ENCODE assay signal across 23 cellular contexts in genomic region chr4:6889736-6890324, GRCh38. TPM values are rescaled to one million over a fixed set of nuclear protein-coding genes. Genes with fewer than 3 reads are reported as not detected.
DNase-seq lines count a peak whose midpoint lies in the region; ATAC-seq lines count a peak whose summit lies in the region.
"Had no signal": no experiment of that assay in that cellular context is flagged by ENCODE, and none has a peak within 500 bp of the region (broad histone marks: within the 10 kb centered on the region; RNA-seq: fewer than 3 reads in every experiment).

No MANE protein-coding gene starts in this region.

- H4K91ac ChIP-seq in neuronal stem cell (ENCODE audit: low read depth, low read length, poor library complexity) = no peak overlapping the region

- H3K4me1 ChIP-seq in neuronal stem cell (ENCODE audit: control insufficient read depth in 2 of 2, insufficient read depth in 1 of 2, low read depth in 1 of 2, low read length in 2 of 2) = peaks cover 9 to 18% of the 10 kb centered on the region in 2 donors

- WGBS in neuronal stem cell (ENCODE audit: extremely low coverage in 2 of 2, insufficient read length in 2 of 2, insufficient replicate concordance in 1 of 2), 2 donors = no CpG with 5 or more reads among the region's 15 CpGs

- H3K4ac ChIP-seq in neuronal stem cell (ENCODE audit: low read length) = no peak overlapping the region

- no peak overlapping the region for H3K14ac ChIP-seq in neuronal stem cell (ENCODE audit: low read length)

- H3K27ac ChIP-seq in neuronal stem cell (replicated peaks; ENCODE audit: low read length) = no peak overlapping the region
- H3K27ac ChIP-seq: KMS-11, SJSA1 had no signal

- no peaks in the 10 kb centered on the region for H3K27me3 ChIP-seq in neuronal stem cell (ENCODE audit: control insufficient read depth in 3 of 3, insufficient read depth in 3 of 3, low read depth in 1 of 3, low read length in 3 of 3)
- H3K27me3 ChIP-seq: SJSA1 had no signal

- intact Hi-C loops in activated CD4-positive, alpha-beta T cell treated with anti-CD3 and anti-CD28 coated beads, Interleukin-2, amount 10 ng/mL, durations not matched to agents 24 days and 14 days (cut with micrococcal nuclease) = no loop called here
- intact Hi-C loops in dendritic cell treated with granulocyte-macrophage colony-stimulating factor and Interleukin-4, amounts not matched to agents 40 ng/mL and 50 ng/mL, for 4 days (cut with micrococcal nuclease) = loop anchor here (5.0 kb wide), 2 partner anchors 108 to 173 kb away; partner anchors contain the start of genes BLOC1S4 and KIAA0232

- no peak overlapping the region for H2BK120ac ChIP-seq in neuronal stem cell (ENCODE audit: low read depth, low read length)

- no peak for ATAC-seq in stimulated activated naive B cell treated with anti-CD40 and anti-IgM and Interleukin-4, amounts not matched to agents 10 μg/mL and 1 μg/mL and 100 μg/mL, for 72 hours (replicated peaks)
- no peak for ATAC-seq in T-helper 17 cell
- ATAC-seq: GM23338, Right ventricle myocardium inferior had no signal

- H3K23ac ChIP-seq in neuronal stem cell (ENCODE audit: low read depth, low read length, poor library complexity) = no peak overlapping the region

- no peak overlapping the region for H3K4me3 ChIP-seq in neuronal stem cell (ENCODE audit: low read length in 2 of 2)
- H3K4me3 ChIP-seq: GM23338, SJSA1 had no signal

- peaks cover 10% of the 10 kb centered on the region for H3K36me3 Mint-ChIP-seq in activated CD4-positive, alpha-beta T cell treated with anti-CD3 and anti-CD28 coated beads, Interleukin-2, amount 10 ng/mL, durations not matched to agents 7 days and 5 days (ENCODE audit: low read depth)
- H3K36me3 Mint-ChIP-seq in activated CD4-positive, alpha-beta T cell treated with anti-CD3 and anti-CD28 coated beads, Interleukin-2, amount 10 ng/mL, durations not matched to agents 24 days and 14 days (ENCODE audit: low read depth) = peaks cover 8% of the 10 kb centered on the region
- H3K36me3 Mint-ChIP-seq in dendritic cell treated with granulocyte-macrophage colony-stimulating factor and Interleukin-4, amounts not matched to agents 40 ng/mL and 50 ng/mL, for 4 days (ENCODE audit: low read depth) = peaks cover 11% of the 10 kb centered on the region
- H3K36me3 Mint-ChIP-seq in stimulated activated naive B cell treated with anti-CD40 and anti-IgM and Interleukin-4, amounts not matched to agents 10 μg/mL and 1 μg/mL and 100 μg/mL, for 72 hours = peaks cover 6 to 9% of the 10 kb centered on the region in 2 donors
- no peaks in the 10 kb centered on the region for H3K36me3 Mint-ChIP-seq in T-helper 17 cell (ENCODE audit: low read depth)

- H3K4me1 Mint-ChIP-seq in activated CD4-positive, alpha-beta T cell treated with anti-CD3 and anti-CD28 coated beads, Interleukin-2, amount 10 ng/mL, durations not matched to agents 7 days and 5 days = peaks cover 33% of the 10 kb centered on the region
- peaks cover 24% of the 10 kb centered on the region for H3K4me1 Mint-ChIP-seq in activated CD4-positive, alpha-beta T cell treated with anti-CD3 and anti-CD28 coated beads, Interleukin-2, amount 10 ng/mL, durations not matched to agents 24 days and 14 days
- H3K4me1 Mint-ChIP-seq in dendritic cell treated with granulocyte-macrophage colony-stimulating factor and Interleukin-4, amounts not matched to agents 40 ng/mL and 50 ng/mL, for 4 days (ENCODE audit: low read depth) = peaks cover 87% of the 10 kb centered on the region
- H3K4me1 Mint-ChIP-seq in stimulated activated naive B cell treated with anti-CD40 and anti-IgM and Interleukin-4, amounts not matched to agents 10 μg/mL and 1 μg/mL and 100 μg/mL, for 72 hours = peaks cover 15 to 28% of the 10 kb centered on the region in 2 donors
- peaks cover 16% of the 10 kb centered on the region for H3K4me1 Mint-ChIP-seq in T-helper 17 cell

- POLR2A ChIA-PET in activated CD4-positive, alpha-beta T cell treated with anti-CD3 and anti-CD28 coated beads, Interleukin-2, amount 10 ng/mL, durations not matched to agents 7 days and 5 days (lab: Charles Lee) = no interaction called here

- peak overlapping the region; percentile 27 for H3K18ac ChIP-seq in neuronal stem cell (ENCODE audit: low read length)

- H3K4me3 Mint-ChIP-seq in activated CD4-positive, alpha-beta T cell treated with anti-CD3 and anti-CD28 coated beads, Interleukin-2, amount 10 ng/mL, durations not matched to agents 7 days and 5 days = no peak overlapping the region
- no peak overlapping the region for H3K4me3 Mint-ChIP-seq in activated CD4-positive, alpha-beta T cell treated with anti-CD3 and anti-CD28 coated beads, Interleukin-2, amount 10 ng/mL, durations not matched to agents 24 days and 14 days
- no peak overlapping the region for H3K4me3 Mint-ChIP-seq in dendritic cell treated with granulocyte-macrophage colony-stimulating factor and Interleukin-4, amounts not matched to agents 40 ng/mL and 50 ng/mL, for 4 days
- no peak overlapping the region for H3K4me3 Mint-ChIP-seq in stimulated activated naive B cell treated with anti-CD40 and anti-IgM and Interleukin-4, amounts not matched to agents 10 μg/mL and 1 μg/mL and 100 μg/mL, for 72 hours
- H3K4me3 Mint-ChIP-seq in T-helper 17 cell = no peak overlapping the region
- H3K4me3 Mint-ChIP-seq: GM23338 had no signal

- peaks cover 10% of the 10 kb centered on the region for H3K9me3 Mint-ChIP-seq in activated CD4-positive, alpha-beta T cell treated with anti-CD3 and anti-CD28 coated beads, Interleukin-2, amount 10 ng/mL, durations not matched to agents 7 days and 5 days
- H3K9me3 Mint-ChIP-seq in activated CD4-positive, alpha-beta T cell treated with anti-CD3 and anti-CD28 coated beads, Interleukin-2, amount 10 ng/mL, durations not matched to agents 24 days and 14 days = no peaks in the 10 kb centered on the region
- peaks cover 8% of the 10 kb centered on the region for H3K9me3 Mint-ChIP-seq in dendritic cell treated with granulocyte-macrophage colony-stimulating factor and Interleukin-4, amounts not matched to agents 40 ng/mL and 50 ng/mL, for 4 days
- H3K9me3 Mint-ChIP-seq in stimulated activated naive B cell treated with anti-CD40 and anti-IgM and Interleukin-4, amounts not matched to agents 10 μg/mL and 1 μg/mL and 100 μg/mL, for 72 hours = peaks cover 0 to 3% of the 10 kb centered on the region in 2 donors

- H2AK5ac ChIP-seq in neuronal stem cell (ENCODE audit: low read depth, low read length) = no peak overlapping the region

- no peak for DNase-seq in activated CD4-positive, alpha-beta T cell treated with anti-CD3 and anti-CD28 coated beads, Interleukin-2, amount 10 ng/mL, durations not matched to agents 7 days and 5 days
- DNase-seq in activated CD4-positive, alpha-beta T cell treated with anti-CD3 and anti-CD28 coated beads, Interleukin-2, amount 10 ng/mL, durations not matched to agents 24 days and 14 days = no peak
- DNase-seq in neuronal stem cell (ENCODE audit: low spot score) = no peak
- DNase-seq in stimulated activated naive B cell treated with anti-CD40 and anti-IgM and Interleukin-4, amounts not matched to agents 10 μg/mL and 1 μg/mL and 100 μg/mL, for 72 hours = no peak
- DNase-seq in stimulated activated naive CD4-positive, alpha-beta T cell treated with Interleukin-2 at 50 U/mL for 16 hours (lab: John Stamatoyannopoulos, UW) = no peak
- no peak for DNase-seq in NCI-H510A treated with DMSO at 0.1 percent for 48 hours (lab: John Stamatoyannopoulos, UW)
- no peak for DNase-seq in T-helper 17 cell
- DNase-seq: 8988T, AML-193, DMS53, GDM1, HCEC 1CT, IMR-90, NCI-H1092 treated with DMSO at 0.1 percent for 48 hours, NCI-H1436 treated with DMSO at 0.1 percent for 48 hours, NCI-H2029, NCI-H345, NCI-H526 had no signal

- H3K79me1 ChIP-seq in neuronal stem cell (ENCODE audit: low read depth, low read length) = no peaks in the 10 kb centered on the region

- H2BK5ac ChIP-seq in neuronal stem cell (ENCODE audit: low read length) = no peak overlapping the region

- no peak overlapping the region for H4K8ac ChIP-seq in neuronal stem cell (ENCODE audit: low read depth, low read length)

- H3K36me3 ChIP-seq in neuronal stem cell (replicated peaks in 1 of 2; ENCODE audit: control insufficient read depth in 2 of 2, insufficient read depth in 2 of 2, low read length in 2 of 2) = no peaks in the 10 kb centered on the region
- H3K36me3 ChIP-seq: SJSA1 had no signal

- no peak overlapping the region for H2AFZ ChIP-seq in neuronal stem cell (ENCODE audit: low read length)
- H2AFZ ChIP-seq: GM23338 had no signal

- no peak overlapping the region for H3K4me2 ChIP-seq in neuronal stem cell (ENCODE audit: insufficient read depth, low read length, poor library complexity, severe bottlenecking)
- H3K4me2 ChIP-seq: GM23338, KMS-11 had no signal

- H2BK12ac ChIP-seq in neuronal stem cell (ENCODE audit: low read length) = no peak overlapping the region

- H3K27me3 Mint-ChIP-seq in activated CD4-positive, alpha-beta T cell treated with anti-CD3 and anti-CD28 coated beads, Interleukin-2, amount 10 ng/mL, durations not matched to agents 7 days and 5 days = no peaks in the 10 kb centered on the region
- H3K27me3 Mint-ChIP-seq in activated CD4-positive, alpha-beta T cell treated with anti-CD3 and anti-CD28 coated beads, Interleukin-2, amount 10 ng/mL, durations not matched to agents 24 days and 14 days = no peaks in the 10 kb centered on the region
- H3K27me3 Mint-ChIP-seq in dendritic cell treated with granulocyte-macrophage colony-stimulating factor and Interleukin-4, amounts not matched to agents 40 ng/mL and 50 ng/mL, for 4 days = peaks cover 1% of the 10 kb centered on the region
- H3K27me3 Mint-ChIP-seq in stimulated activated naive B cell treated with anti-CD40 and anti-IgM and Interleukin-4, amounts not matched to agents 10 μg/mL and 1 μg/mL and 100 μg/mL, for 72 hours = no peaks in the 10 kb centered on the region
- no peaks in the 10 kb centered on the region for H3K27me3 Mint-ChIP-seq in T-helper 17 cell

- no peak overlapping the region for H3K9ac ChIP-seq in neuronal stem cell (ENCODE audit: low read depth, low read length, poor library complexity)
- H3K9ac ChIP-seq: KMS-11 had no signal

- CTCF ChIA-PET in activated CD4-positive, alpha-beta T cell treated with anti-CD3 and anti-CD28 coated beads, Interleukin-2, amount 10 ng/mL, durations not matched to agents 7 days and 5 days (lab: Charles Lee) = interaction anchor here (0.6 to 1.0 kb wide), 2 partner anchors 17 to 199 kb away, joined by 4 to 5 read pairs; no protein-coding TSS in a partner anchor

- no peak overlapping the region for H2BK15ac ChIP-seq in neuronal stem cell (ENCODE audit: low read length)

- H3K9me3 ChIP-seq in neuronal stem cell (replicated peaks in 1 of 2; ENCODE audit: control insufficient read depth in 2 of 2, insufficient read depth in 1 of 2, low read depth in 1 of 2, low read length in 2 of 2) (peaks cover 6 to 7% of the 10 kb centered on the region in 2 donors), T-helper 17 cell (ENCODE audit: control insufficient read depth, low read length, poor library complexity, severe bottlenecking) (no peaks in the 10 kb centered on the region)
- H3K9me3 ChIP-seq: SJSA1 had no signal

- H3K27ac Mint-ChIP-seq in activated CD4-positive, alpha-beta T cell treated with anti-CD3 and anti-CD28 coated beads, Interleukin-2, amount 10 ng/mL, durations not matched to agents 7 days and 5 days = peak overlapping the region; percentile 36
- H3K27ac Mint-ChIP-seq in activated CD4-positive, alpha-beta T cell treated with anti-CD3 and anti-CD28 coated beads, Interleukin-2, amount 10 ng/mL, durations not matched to agents 24 days and 14 days = no peak overlapping the region
- H3K27ac Mint-ChIP-seq in dendritic cell treated with granulocyte-macrophage colony-stimulating factor and Interleukin-4, amounts not matched to agents 40 ng/mL and 50 ng/mL, for 4 days = peak overlapping the region; percentile 74
- peak overlapping the region; percentile 47 for H3K27ac Mint-ChIP-seq in stimulated activated naive B cell treated with anti-CD40 and anti-IgM and Interleukin-4, amounts not matched to agents 10 μg/mL and 1 μg/mL and 100 μg/mL, for 72 hours
- no peak overlapping the region for H3K27ac Mint-ChIP-seq in T-helper 17 cell
- H3K27ac Mint-ChIP-seq: GM23338 had no signal

RNA-seq across cellular contexts. Expression of gene TBC1D14, which starts 19.8 kb away (rescaled TPM):
- total RNA-seq in activated CD4-positive, alpha-beta T cell treated with anti-CD3 and anti-CD28 coated beads, Interleukin-2, amount 10 ng/mL, durations not matched to agents 7 days and 5 days = 10 to 100 TPM; 50.1 to 50.2 TPM
- total RNA-seq in activated CD4-positive, alpha-beta T cell treated with anti-CD3 and anti-CD28 coated beads, Interleukin-2, amount 10 ng/mL, durations not matched to agents 24 days and 14 days = 47.2 and 47.3 TPM in 2 replicates
- 33.1 TPM for polyA plus RNA-seq in neuronal stem cell (2013, experiment 1 of 2)
- polyA plus RNA-seq in neuronal stem cell (2013, experiment 2 of 2) = 33.3 TPM
- 10 to 100 TPM; 49.1 to 55.2 TPM for total RNA-seq in T-helper 17 cell

Comparison
In these comparisons a context has a peak if more than half of its experiments do, and no peak if none do; other contexts are left out.
1. H3K27ac Mint-ChIP-seq: peak in activated CD4-positive, alpha-beta T cell treated with anti-CD3 and anti-CD28 coated beads, Interleukin-2, amount 10 ng/mL, durations not matched to agents 7 days and 5 days (single experiment), dendritic cell treated with granulocyte-macrophage colony-stimulating factor and Interleukin-4, amounts not matched to agents 40 ng/mL and 50 ng/mL, for 4 days (single experiment) and stimulated activated naive B cell treated with anti-CD40 and anti-IgM and Interleukin-4, amounts not matched to agents 10 μg/mL and 1 μg/mL and 100 μg/mL, for 72 hours (single experiment); none in activated CD4-positive, alpha-beta T cell treated with anti-CD3 and anti-CD28 coated beads, Interleukin-2, amount 10 ng/mL, durations not matched to agents 24 days and 14 days (single experiment) and T-helper 17 cell (single experiment).